ENCODE assay signal across 8 cellular contexts in the genomic region with DNA sequence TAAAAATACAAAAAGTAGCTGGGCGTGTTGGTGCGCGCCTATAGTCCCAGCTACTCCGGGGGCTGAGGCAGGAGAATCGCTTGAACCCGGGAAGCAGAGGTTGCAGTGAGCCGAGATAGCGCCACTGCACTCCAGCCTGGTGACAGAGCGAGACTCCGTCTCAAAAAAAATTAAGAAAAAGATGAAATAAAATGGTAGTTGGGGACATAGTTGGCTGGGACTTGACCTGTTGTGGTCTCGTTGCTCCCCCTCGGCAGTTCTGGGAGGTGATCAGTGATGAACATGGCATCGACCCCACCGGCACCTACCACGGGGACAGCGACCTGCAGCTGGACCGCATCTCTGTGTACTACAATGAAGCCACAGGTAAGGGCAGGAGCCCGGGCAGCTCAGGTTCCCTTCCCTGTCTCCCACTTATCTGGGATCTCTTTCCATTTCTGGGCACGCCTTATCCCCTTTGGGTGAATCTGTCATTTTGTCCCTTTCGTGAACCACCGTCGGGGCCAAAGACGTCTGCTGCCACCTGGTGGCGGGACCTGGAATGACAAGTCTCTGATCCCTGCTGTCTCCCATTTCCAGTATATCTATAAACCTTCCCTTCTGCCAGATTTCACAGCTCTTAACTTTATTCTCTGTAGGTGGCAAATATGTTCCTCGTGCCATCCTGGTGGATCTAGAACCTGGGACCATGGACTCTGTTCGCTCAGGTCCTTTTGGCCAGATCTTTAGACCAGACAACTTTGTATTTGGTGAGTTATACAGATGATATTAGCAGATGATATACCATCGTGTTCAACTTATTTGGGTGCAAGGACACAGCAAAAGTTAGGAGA. TPM values are rescaled to one million over a fixed set of nuclear protein-coding genes. Genes with fewer than 3 reads are reported as not detected.
DNase-seq lines count a peak whose midpoint lies in the region; ATAC-seq and TF ChIP-seq lines count a peak whose summit lies in the region.

No MANE protein-coding gene starts in this region.

- peaks cover 6 to 7% of the 10 kb centered on the region in 2 experiments; a peak in 4 of 5 replicates for H3K9me3 Mint-ChIP-seq in H9
- no peaks in the 10 kb centered on the region for H3K9me3 Mint-ChIP-seq in activated CD8-positive, alpha-beta T cell treated with anti-CD3 and anti-CD28 coated beads, Interleukin-2, amount 10 ng/mL, durations not matched to agents 7 days and 5 days (ENCODE audit: insufficient read depth)

- H2BK15ac ChIP-seq in H9 (ENCODE audit: low read depth, low read length), result no peak overlapping the region

- H3K36me3 ChIP-seq in BJ (ENCODE audit: control insufficient read depth, insufficient read depth, low read length) (peaks cover 16% of the 10 kb centered on the region), ectodermal cell (ENCODE audit: control insufficient read depth, insufficient read depth, low read length) (peaks cover 25% of the 10 kb centered on the region), lower lobe of right lung (peaks cover 57% of the 10 kb centered on the region)

- H3K23ac ChIP-seq in H9 (ENCODE audit: insufficient read length, low read depth, low read length), result no peak overlapping the region

- H3K4me3 Mint-ChIP-seq in H9, result peak overlapping the region; percentile 93 to 98
- H3K4me3 Mint-ChIP-seq in activated CD8-positive, alpha-beta T cell treated with anti-CD3 and anti-CD28 coated beads, Interleukin-2, amount 10 ng/mL, durations not matched to agents 7 days and 5 days, result peak overlapping the region; percentile 98

- peak overlapping the region; percentile 83 to 99 (median 97) for H3K27ac Mint-ChIP-seq in H9
- H3K27ac Mint-ChIP-seq in activated CD8-positive, alpha-beta T cell treated with anti-CD3 and anti-CD28 coated beads, Interleukin-2, amount 10 ng/mL, durations not matched to agents 7 days and 5 days, result peak overlapping the region; percentile 97

- CTCF ChIA-PET in BJ (lab: Yijun Ruan, JAX), result interaction anchor here (0.7 to 20.5 kb wide), 30 partner anchors 9 to 369 kb away, joined by 3 to 387 read pairs (median 4); partner anchors contain the start of genes ATAT1, DDR1, DHX16 and FLOT1
- CTCF ChIA-PET in activated CD8-positive, alpha-beta T cell treated with anti-CD3 and anti-CD28 coated beads, Interleukin-2, amount 10 ng/mL, durations not matched to agents 7 days and 5 days (lab: Charles Lee), result interaction anchor here (0.6 to 25.4 kb wide), 36 partner anchors 9 to 365 kb away, joined by 3 to 686 read pairs (median 4); partner anchors contain the start of genes ATAT1, DHX16, MRPS18B and NRM

- H3K27me3 Mint-ChIP-seq in H9 (ENCODE audit: low read depth), result peaks cover 8% of the 10 kb centered on the region; the same call in 1 of the 2 replicates
- no peaks in the 10 kb centered on the region for H3K27me3 Mint-ChIP-seq in activated CD8-positive, alpha-beta T cell treated with anti-CD3 and anti-CD28 coated beads, Interleukin-2, amount 10 ng/mL, durations not matched to agents 7 days and 5 days (ENCODE audit: low read depth)

- no peak overlapping the region for H4K5ac ChIP-seq in H9 (ENCODE audit: insufficient read length, low read depth, low read length)

- no peak overlapping the region for H2BK120ac ChIP-seq in H9 (ENCODE audit: low read depth, low read length, poor library complexity, severe bottlenecking)

- H3K23me2 ChIP-seq in H9 (ENCODE audit: insufficient read length, low read depth, low read length, poor library complexity, severe bottlenecking), result peaks cover 10% of the 10 kb centered on the region

- H3K18ac ChIP-seq in H9 (ENCODE audit: insufficient read length, low read depth, low read length), result no peak overlapping the region

- H2BK5ac ChIP-seq in H9 (ENCODE audit: insufficient read length, low read length), result no peak overlapping the region

- no peak for ATAC-seq in activated CD8-positive, alpha-beta T cell treated with anti-CD3 and anti-CD28 coated beads, Interleukin-2, amount 10 ng/mL, durations not matched to agents 7 days and 5 days
- ATAC-seq in lower lobe of right lung, result peak; percentile 28 to 47
- no peak for ATAC-seq in HG03108 (IDR thresholded peaks at IDR 0.05; ENCODE audit: unreplicated experiment)

- peaks cover 11% of the 10 kb centered on the region; the same call in 1 of the 2 replicates for H3K79me2 ChIP-seq in H9 (ENCODE audit: insufficient read depth, low read length)

- H2BK12ac ChIP-seq in H9 (ENCODE audit: insufficient read length, low read depth, low read length), result no peak overlapping the region

- peaks cover 31 to 46% of the 10 kb centered on the region in 2 experiments for H3K4me1 Mint-ChIP-seq in H9
- peaks cover 57% of the 10 kb centered on the region for H3K4me1 Mint-ChIP-seq in activated CD8-positive, alpha-beta T cell treated with anti-CD3 and anti-CD28 coated beads, Interleukin-2, amount 10 ng/mL, durations not matched to agents 7 days and 5 days (ENCODE audit: low read depth)

- no CpG with 5 or more reads among the region's 27 CpGs for WGBS in H9 (ENCODE audit: extremely low coverage, insufficient read length, low lambda C conversion rate)
- WGBS in ectodermal cell, 2 experiments, result 23 to 26% methylated on average over 27 of the region's 27 CpGs

- intact Hi-C loops in lower lobe of right lung (cut with DNase I), result loop anchor here (5.0 kb wide), 1 partner anchor 45 kb away; no protein-coding TSS in a partner anchor

- H3K79me1 ChIP-seq in H9 (ENCODE audit: insufficient read depth, low read depth, low read length, poor library complexity, severe bottlenecking), result no peaks in the 10 kb centered on the region

- H3K4ac ChIP-seq in H9 (ENCODE audit: low read depth, low read length), result no peak overlapping the region

- H3K56ac ChIP-seq in H9 (ENCODE audit: insufficient read length, low read depth, low read length), result no peak overlapping the region

- H3T11ph ChIP-seq in H9 (ENCODE audit: low read length), result no peak overlapping the region

- peak overlapping the region; percentile 92 for H3K4me3 ChIP-seq in BJ (ENCODE audit: low read depth, low read length)
- H3K4me3 ChIP-seq in ectodermal cell (ENCODE audit: insufficient read depth, low read depth, low read length), result peak overlapping the region; percentile 100
- H3K4me3 ChIP-seq in lower lobe of right lung, result peak overlapping the region; percentile 93

- no peaks in the 10 kb centered on the region for H4K20me1 ChIP-seq in H9 (ENCODE audit: control insufficient read depth, insufficient read depth, insufficient read length)

- DNase-seq in BJ (ENCODE audit: low read depth), result no peak
- DNase-seq in H9, result peak; percentile 77
- peak; percentile 51 for DNase-seq in NCI-H774 (lab: John Stamatoyannopoulos, UW)
- DNase-seq in activated CD8-positive, alpha-beta T cell treated with anti-CD3 and anti-CD28 coated beads, Interleukin-2, amount 10 ng/mL, durations not matched to agents 7 days and 5 days, result peak; percentile 89
- peak; percentile 86 for DNase-seq in lower lobe of right lung
- peak; percentile 74 to 78 (median 77) for DNase-seq in stimulated activated CD4-positive, alpha-beta T cell treated with anti-CD3 and anti-CD28 coated beads, TNF-alpha, amount 100 ng/mL, for 4 hours (ENCODE audit: low read depth in 3 of 3)

- H3K27me3 ChIP-seq in BJ (ENCODE audit: control insufficient read depth, insufficient read depth, low read length) (no peaks in the 10 kb centered on the region), H9 (ENCODE audit: insufficient read depth, low read length) (no peaks in the 10 kb centered on the region), ectodermal cell (ENCODE audit: control insufficient read depth, insufficient read depth, low read length, poor library complexity, severe bottlenecking) (no peaks in the 10 kb centered on the region), lower lobe of right lung (ENCODE audit: low read depth) (no peaks in the 10 kb centered on the region)

- peak overlapping the region; percentile 62 for H3K4me2 ChIP-seq in H9 (ENCODE audit: insufficient read depth, insufficient read length, low read length)

- no peak overlapping the region for H3K27ac ChIP-seq in H9 (ENCODE audit: insufficient read length, low read depth, low read length)
- peak overlapping the region; percentile 22 for H3K27ac ChIP-seq in ectodermal cell (ENCODE audit: insufficient read depth, low read depth, low read length, poor library complexity, severe bottlenecking)
- peak overlapping the region; percentile 94 for H3K27ac ChIP-seq in lower lobe of right lung

- H2BK20ac ChIP-seq in H9 (ENCODE audit: low read depth, low read length, poor library complexity, severe bottlenecking), result no peak overlapping the region

- POLR2A ChIA-PET in BJ (lab: Charles Lee), result interaction anchor here (1.6 kb wide), 1 partner anchor 41 kb away, joined by 4 read pairs; no protein-coding TSS in a partner anchor
- POLR2A ChIA-PET in activated CD8-positive, alpha-beta T cell treated with anti-CD3 and anti-CD28 coated beads, Interleukin-2, amount 10 ng/mL, durations not matched to agents 7 days and 5 days (lab: Charles Lee), result interaction anchor here (0.6 to 12.8 kb wide), 17 partner anchors 9 to 108 kb away, joined by 3 to 343 read pairs (median 6); partner anchors contain the start of genes DHX16, MRPS18B, NRM and PPP1R10

- peaks cover 45 to 61% (median 52%) of the 10 kb centered on the region in 3 experiments for H3K36me3 Mint-ChIP-seq in H9 (ENCODE audit: insufficient read depth in 1 of 3, low read depth in 3 of 3)
- H3K36me3 Mint-ChIP-seq in activated CD8-positive, alpha-beta T cell treated with anti-CD3 and anti-CD28 coated beads, Interleukin-2, amount 10 ng/mL, durations not matched to agents 7 days and 5 days (ENCODE audit: low read depth), result peaks cover 75% of the 10 kb centered on the region

- no peak overlapping the region for H2AFZ ChIP-seq in H9 (ENCODE audit: low read length)

- no peak overlapping the region for H2AK5ac ChIP-seq in H9 (ENCODE audit: insufficient read length, low read length)

- H3K14ac ChIP-seq in H9 (ENCODE audit: insufficient read depth, low read length), result no peak overlapping the region

- H3K9me3 ChIP-seq in H9 (ENCODE audit: control insufficient read depth, low read depth, low read length), result no peaks in the 10 kb centered on the region
- H3K9me3 ChIP-seq in ectodermal cell (ENCODE audit: control insufficient read depth, low read length), result no peaks in the 10 kb centered on the region
- no peaks in the 10 kb centered on the region for H3K9me3 ChIP-seq in lower lobe of right lung

- H4K8ac ChIP-seq in H9 (replicated peaks; ENCODE audit: insufficient read length, low read depth, low read length), result no peak overlapping the region

- H3K9ac ChIP-seq in H9 (ENCODE audit: extremely low read depth, insufficient read length, low read length), result no peak overlapping the region

- H3K4me1 ChIP-seq in H9 (ENCODE audit: insufficient read depth, low read length) (no peaks in the 10 kb centered on the region), ectodermal cell (ENCODE audit: control insufficient read depth, insufficient read depth, low read length) (peaks cover 20% of the 10 kb centered on the region), lower lobe of right lung (peaks cover 46% of the 10 kb centered on the region)

- peak; percentile 88 for TF ChIP-seq CTCF in BJ (IDR thresholded peaks at IDR 0.05; ENCODE audit: insufficient read depth, low read depth, low read length)
- TF ChIP-seq CTCF in H9 (conservative IDR thresholded peaks at IDR 0.05), result peak; percentile 94
- TF ChIP-seq CTCF in lower lobe of right lung (IDR thresholded peaks at IDR 0.05), result peak; percentile 97

- no peak overlapping the region for H4K91ac ChIP-seq in H9 (ENCODE audit: insufficient read length, low read depth, low read length)

RNA-seq across cellular contexts. Expression of gene TUBB, which starts 2.3 kb away (rescaled TPM):
- polyA plus RNA-seq in BJ (2011; rRNA removed), result 1,140 and 1,840 TPM in 2 replicates
- 739 and 1,365 TPM in 2 replicates for polyA minus RNA-seq in BJ (2011; rRNA and poly(A)+ RNA removed)
- total RNA-seq in H9 (2021), result 1,719 and 1,734 TPM in 2 replicates
- 1,000 to 10,000 TPM; 1,638 to 1,703 TPM for total RNA-seq in activated CD8-positive, alpha-beta T cell treated with anti-CD3 and anti-CD28 coated beads, Interleukin-2, amount 10 ng/mL, durations not matched to agents 7 days and 5 days
- polyA plus RNA-seq in ectodermal cell (2013, experiment 1 of 4), result 2,935 TPM
- polyA plus RNA-seq in ectodermal cell (2013, experiment 2 of 4), result 2,959 TPM
- 2,164 TPM for polyA plus RNA-seq in ectodermal cell (2013, experiment 3 of 4)
- polyA plus RNA-seq in ectodermal cell (2013, experiment 4 of 4), result 2,353 TPM
- 292 TPM for total RNA-seq in lower lobe of right lung

RNA-seq across cellular contexts. Expression of gene MDC1, which starts 5.4 kb away (rescaled TPM):
- polyA plus RNA-seq in BJ (2011; rRNA removed), result 5.1 and 7.5 TPM in 2 replicates
- polyA minus RNA-seq in BJ (2011; rRNA and poly(A)+ RNA removed), result 5.0 and 24.5 TPM in 2 replicates
- total RNA-seq in H9 (2021), result 72.2 and 77.6 TPM in 2 replicates
- 10 to 100 TPM; 48.5 to 52.4 TPM for total RNA-seq in activated CD8-positive, alpha-beta T cell treated with anti-CD3 and anti-CD28 coated beads, Interleukin-2, amount 10 ng/mL, durations not matched to agents 7 days and 5 days
- polyA plus RNA-seq in ectodermal cell (2013, experiment 1 of 4), result 97.8 TPM
- polyA plus RNA-seq in ectodermal cell (2013, experiment 2 of 4), result 99.6 TPM
- polyA plus RNA-seq in ectodermal cell (2013, experiment 3 of 4), result 94.9 TPM
- 96.9 TPM for polyA plus RNA-seq in ectodermal cell (2013, experiment 4 of 4)
- 24.5 TPM for total RNA-seq in lower lobe of right lung

RNA-seq across cellular contexts. Expression of gene FLOT1, which starts 20.0 kb away (rescaled TPM):
- polyA plus RNA-seq in BJ (2011; rRNA removed), result 205 and 292 TPM in 2 replicates
- polyA minus RNA-seq in BJ (2011; rRNA and poly(A)+ RNA removed), result 68.5 and 104 TPM in 2 replicates
- 107 and 111 TPM in 2 replicates for total RNA-seq in H9 (2021)
- total RNA-seq in activated CD8-positive, alpha-beta T cell treated with anti-CD3 and anti-CD28 coated beads, Interleukin-2, amount 10 ng/mL, durations not matched to agents 7 days and 5 days, result 100 to 1,000 TPM; 314 to 317 TPM
- 101 TPM for polyA plus RNA-seq in ectodermal cell (2013, experiment 1 of 4)
- polyA plus RNA-seq in ectodermal cell (2013, experiment 2 of 4), result 96.7 TPM
- 87.7 TPM for polyA plus RNA-seq in ectodermal cell (2013, experiment 3 of 4)
- polyA plus RNA-seq in ectodermal cell (2013, experiment 4 of 4), result 109 TPM
- total RNA-seq in lower lobe of right lung, result 151 TPM

RNA-seq across cellular contexts. Expression of gene IER3, which starts 21.9 kb away (rescaled TPM):
- polyA plus RNA-seq in BJ (2011; rRNA removed), result 43.7 and 51.7 TPM in 2 replicates
- 24.5 and 28.3 TPM in 2 replicates for polyA minus RNA-seq in BJ (2011; rRNA and poly(A)+ RNA removed)
- total RNA-seq in H9 (2021) (42.9 and 43.5 TPM in 2 replicates), lower lobe of right lung (18.0 TPM)
- 10 to 100 TPM; 76.6 to 82.9 TPM for total RNA-seq in activated CD8-positive, alpha-beta T cell treated with anti-CD3 and anti-CD28 coated beads, Interleukin-2, amount 10 ng/mL, durations not matched to agents 7 days and 5 days
- polyA plus RNA-seq in ectodermal cell (2013, experiment 1 of 4), result 16.7 TPM
- polyA plus RNA-seq in ectodermal cell (2013, experiment 2 of 4), result 11.6 TPM
- polyA plus RNA-seq in ectodermal cell (2013, experiment 3 of 4), result 13.0 TPM
- polyA plus RNA-seq in ectodermal cell (2013, experiment 4 of 4), result 10.8 TPM

RNA-seq across cellular contexts. Expression of gene NRM, which starts 31.7 kb away (rescaled TPM):
- polyA plus RNA-seq in BJ (2011; rRNA removed), result 12.6 and 19.7 TPM in 2 replicates
- 8.8 and 13.5 TPM in 2 replicates for polyA minus RNA-seq in BJ (2011; rRNA and poly(A)+ RNA removed)
- total RNA-seq in H9 (2021), result 34.9 and 36.5 TPM in 2 replicates
- 10 to 100 TPM; 41.7 to 44.6 TPM for total RNA-seq in activated CD8-positive, alpha-beta T cell treated with anti-CD3 and anti-CD28 coated beads, Interleukin-2, amount 10 ng/mL, durations not matched to agents 7 days and 5 days
- polyA plus RNA-seq in ectodermal cell (2013, experiment 1 of 4), result 76.5 TPM
- 72.5 TPM for polyA plus RNA-seq in ectodermal cell (2013, experiment 2 of 4)
- polyA plus RNA-seq in ectodermal cell (2013, experiment 3 of 4), result 59.8 TPM
- polyA plus RNA-seq in ectodermal cell (2013, experiment 4 of 4), result 70.5 TPM
- 10.0 TPM for total RNA-seq in lower lobe of right lung

Comparison
In these comparisons a context has a peak if more than half of its experiments do, and no peak if none do; other contexts are left out.
1. ATAC-seq: peak in lower lobe of right lung (2 of 2); none in activated CD8-positive, alpha-beta T cell treated with anti-CD3 and anti-CD28 coated beads, Interleukin-2, amount 10 ng/mL, durations not matched to agents 7 days and 5 days (single experiment) and HG03108 (single experiment).
2. Peak in every context shown above with its lines, with median percentiles within 50 percentile points of each other: H3K4me3 ChIP-seq and CTCF ChIP-seq.